ENCODE assay signal across 10 cellular contexts in the genomic region with DNA sequence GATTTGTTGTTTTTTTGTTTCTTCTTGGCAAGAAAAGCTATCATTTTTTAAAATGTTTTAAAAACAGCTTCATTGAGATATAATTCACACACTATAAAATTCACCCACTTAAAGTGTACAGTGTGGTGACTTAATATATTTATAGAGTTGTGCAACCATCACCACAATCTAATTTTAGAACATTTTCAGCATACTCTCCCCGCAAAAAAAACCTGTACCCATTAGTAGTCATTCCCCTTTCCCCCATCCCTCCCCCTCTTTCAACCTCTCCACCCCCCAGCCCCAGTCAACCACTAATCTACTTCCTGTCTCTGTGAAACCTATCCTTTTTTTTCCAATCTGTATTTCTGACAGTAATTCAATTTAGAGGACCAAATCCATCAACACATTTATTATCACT. TPM values are rescaled to one million over a fixed set of nuclear protein-coding genes. Genes with fewer than 3 reads are reported as not detected.
A peak's percentile ranks its signal among the peaks of the same experiment; 100 is the strongest.
DNase-seq lines count a peak whose midpoint lies in the region; ATAC-seq and TF ChIP-seq lines count a peak whose summit lies in the region.
"Had no signal": no experiment of that assay in that cellular context is flagged by ENCODE, and none has a peak within 500 bp of the region (broad histone marks: within the 10 kb centered on the region; RNA-seq: fewer than 3 reads in every experiment).

No MANE protein-coding gene starts in this region.

- H3K79me2 ChIP-seq in PC-9 (ENCODE audit: low read depth) = no peaks in the 10 kb centered on the region

- H3K4me3 ChIP-seq in PC-9 (no peak overlapping the region), neuronal stem cell (ENCODE audit: low read length in 2 of 2) (no peak overlapping the region), A673 (ENCODE audit: low read depth, low read length, poor library complexity, severe bottlenecking) (no peak overlapping the region)

- no peak overlapping the region for H2BK12ac ChIP-seq in neuronal stem cell (ENCODE audit: low read length)

- H4K91ac ChIP-seq in neuronal stem cell (ENCODE audit: low read depth, low read length, poor library complexity) = no peak overlapping the region

- TF ChIP-seq CTCF in PC-9 (conservative IDR thresholded peaks at IDR 0.05) (no peak), A673 (conservative IDR thresholded peaks at IDR 0.05; ENCODE audit: low read depth, low read length) (no peak)

- H2AK5ac ChIP-seq in neuronal stem cell (ENCODE audit: low read depth, low read length) = no peak overlapping the region

- no peak overlapping the region for H2BK120ac ChIP-seq in neuronal stem cell (ENCODE audit: low read depth, low read length)

- no peak for DNase-seq in PC-9
- DNase-seq in neuronal stem cell (ENCODE audit: low spot score) = no peak
- no peak for DNase-seq in NAMALWA (ENCODE audit: low spot score)
- no peak for DNase-seq in A673 (ENCODE audit: low spot score)
- no peak for DNase-seq in DMS79 (lab: John Stamatoyannopoulos, UW)
- DNase-seq in hippocampal formation (lab: John Stamatoyannopoulos, UW) = no peak
- DNase-seq: activated CD4-positive, alpha-beta T cell treated with anti-CD3 and anti-CD28 coated beads for 1 hour; NCI-H226 had no signal

- H2BK5ac ChIP-seq in neuronal stem cell (ENCODE audit: low read length) = no peak overlapping the region

- no peaks in the 10 kb centered on the region for H3K36me3 ChIP-seq in PC-9 (ENCODE audit: low read depth)
- H3K36me3 ChIP-seq in neuronal stem cell (replicated peaks in 1 of 2; ENCODE audit: control insufficient read depth in 2 of 2, insufficient read depth in 2 of 2, low read length in 2 of 2) = no peaks in the 10 kb centered on the region
- H3K36me3 ChIP-seq in A673 (ENCODE audit: insufficient read depth, low read length, poor library complexity, severe bottlenecking) = no peaks in the 10 kb centered on the region

- peak; percentile 54 for ATAC-seq in GM19035 (IDR thresholded peaks at IDR 0.05; ENCODE audit: unreplicated experiment)
- peak; percentile 58 for ATAC-seq in HG02938 (IDR thresholded peaks at IDR 0.05; ENCODE audit: unreplicated experiment)

- H3K9ac ChIP-seq in neuronal stem cell (ENCODE audit: low read depth, low read length, poor library complexity) = no peak overlapping the region

- H3K4me1 ChIP-seq in PC-9 (replicated peaks; ENCODE audit: insufficient read depth) (peaks cover 32% of the 10 kb centered on the region), neuronal stem cell (ENCODE audit: control insufficient read depth in 2 of 2, insufficient read depth in 1 of 2, low read depth in 1 of 2, low read length in 2 of 2) (peaks cover 0 to 3% of the 10 kb centered on the region in 2 donors), A673 (ENCODE audit: insufficient read depth, low read length, poor library complexity, severe bottlenecking) (no peaks in the 10 kb centered on the region)

- H3K4me2 ChIP-seq in PC-9 (peak overlapping the region; percentile 50), neuronal stem cell (ENCODE audit: insufficient read depth, low read length, poor library complexity, severe bottlenecking) (no peak overlapping the region)

- H3K23ac ChIP-seq in neuronal stem cell (ENCODE audit: low read depth, low read length, poor library complexity) = no peak overlapping the region

- H3K9me2 ChIP-seq in PC-9 (ENCODE audit: insufficient read depth) = no peaks in the 10 kb centered on the region

- no peaks in the 10 kb centered on the region for H4K20me1 ChIP-seq in PC-9 (ENCODE audit: insufficient read depth)

- BruUV-seq in PC-9 (replicated peaks; lab: Mats Ljungman, UMichigan) (no TSS peak), A673 (replicated peaks; lab: Mats Ljungman, UMichigan) (no TSS peak)

- 0 out of 2 replicates have a peak overlapping the region, but pooled peaks have one; percentile 9 for H3K27ac ChIP-seq in PC-9
- no peak overlapping the region for H3K27ac ChIP-seq in neuronal stem cell (replicated peaks; ENCODE audit: low read length)
- H3K27ac ChIP-seq in A673 (ENCODE audit: low read depth, low read length, poor library complexity, severe bottlenecking) = no peak overlapping the region

- H4K8ac ChIP-seq in neuronal stem cell (ENCODE audit: low read depth, low read length) = no peak overlapping the region

- H3K9me3 ChIP-seq in PC-9 (ENCODE audit: insufficient read depth, low read depth) (no peaks in the 10 kb centered on the region), neuronal stem cell (replicated peaks in 1 of 2; ENCODE audit: control insufficient read depth in 2 of 2, insufficient read depth in 1 of 2, low read depth in 1 of 2, low read length in 2 of 2) (peaks cover 0 to 5% of the 10 kb centered on the region in 2 donors), A673 (ENCODE audit: low read depth, low read length, poor library complexity, severe bottlenecking) (no peaks in the 10 kb centered on the region)

- CTCF ChIA-PET in PC-9 (lab: Charles Lee) = interaction anchor here (0.7 kb wide), 2 partner anchors 15 to 1283 kb away, joined by 3 read pairs; no protein-coding TSS in a partner anchor
- CTCF ChIA-PET in A673 (lab: Charles Lee) = no interaction called here

- H2AFZ ChIP-seq in PC-9 (no peak overlapping the region), neuronal stem cell (ENCODE audit: low read length) (peak overlapping the region; percentile 48)

- no peak overlapping the region for H3K14ac ChIP-seq in neuronal stem cell (ENCODE audit: low read length)

- POLR2A ChIA-PET in PC-9 (lab: Charles Lee; ENCODE audit: unreplicated experiment) = no interaction called here
- POLR2A ChIA-PET in A673 (lab: Charles Lee; ENCODE audit: low non-redundant PET) = no interaction called here

- intact Hi-C loops in PC-9 (cut with micrococcal nuclease; ENCODE audit: unreplicated experiment) (no loop called here), A673 (cut with micrococcal nuclease; ENCODE audit: unreplicated experiment) (no loop called here)

- H3K4ac ChIP-seq in neuronal stem cell (ENCODE audit: low read length) = no peak overlapping the region

- H3K27me3 ChIP-seq in PC-9 (ENCODE audit: insufficient read depth, low read depth) = no peaks in the 10 kb centered on the region
- no peaks in the 10 kb centered on the region for H3K27me3 ChIP-seq in neuronal stem cell (ENCODE audit: control insufficient read depth in 3 of 3, insufficient read depth in 3 of 3, low read depth in 1 of 3, low read length in 3 of 3)
- peaks cover 20% of the 10 kb centered on the region for H3K27me3 ChIP-seq in A673 (replicated peaks; ENCODE audit: insufficient read depth, low read depth, low read length, poor library complexity)

- no peaks in the 10 kb centered on the region for H3K79me1 ChIP-seq in neuronal stem cell (ENCODE audit: low read depth, low read length)

- peaks cover 6% of the 10 kb centered on the region; the same call in 1 of the 2 replicates for H3F3A ChIP-seq in PC-9 (ENCODE audit: insufficient read depth, low read depth)

- no peak overlapping the region for H3K18ac ChIP-seq in neuronal stem cell (ENCODE audit: low read length)

- WGBS in neuronal stem cell (ENCODE audit: extremely low coverage in 2 of 2, insufficient read length in 2 of 2, insufficient replicate concordance in 1 of 2), 2 donors = no CpG with 5 or more reads among the region's 1 CpG

- no peak overlapping the region for H2BK15ac ChIP-seq in neuronal stem cell (ENCODE audit: low read length)

RNA-seq across cellular contexts. Expression of gene ZC3H11B, which starts 30.6 kb away (rescaled TPM):
- not detected in 2 replicates for total RNA-seq in PC-9 (2021)
- polyA plus RNA-seq in neuronal stem cell (2013, experiment 1 of 2) = 0.07 TPM
- polyA plus RNA-seq in neuronal stem cell (2013, experiment 2 of 2) = 0.07 TPM
- 0.17 TPM in 1 of 2 replicates, not detected in the other for total RNA-seq in A673 (2021)
